22 cellular contexts compared by ENCODE assay signal in genomic region chr1:67701876-67702275, GRCh38.
"Had no signal": no experiment of that assay in that cellular context is flagged by ENCODE, and none has a peak within 500 bp of the region (broad histone marks: within the 10 kb centered on the region; RNA-seq: fewer than 3 reads in every experiment).

No MANE protein-coding gene starts in this region.

- H3K4me1 ChIP-seq: left lung, lower lobe of right lung, pancreas, prostate gland, suprapubic skin, uterus had no signal

- H3K36me3 ChIP-seq: left lung, prostate gland, uterus had no signal

- FAIRE-seq: pancreas, small intestine had no signal

- ATAC-seq: left colon; left lung; lower lobe of right lung; naive thymus-derived CD8-positive, alpha-beta T cell had no signal

- H3K27ac ChIP-seq: left lung, lower lobe of right lung, pancreas, prostate gland, sigmoid colon, spleen, suprapubic skin, thoracic aorta, tibial artery had no signal

- H3K4me3 ChIP-seq: left lung, lower lobe of right lung, pancreas, prostate gland, sigmoid colon, spleen, suprapubic skin, thoracic aorta, tibial artery, uterus had no signal

- DNase-seq: immature natural killer cell; kidney; left colon; left lung; lower lobe of right lung; mammary epithelial cell; naive thymus-derived CD8-positive, alpha-beta T cell; nucleus accumbens; pancreas; posterior cingulate gyrus; retina; right cardiac atrium; sigmoid colon; small intestine; spleen; stimulated activated CD4-positive, alpha-beta T cell treated with anti-CD3 and anti-CD28 coated beads, Interleukin-4, amount 100 ng/mL, for 24 hours; stimulated activated naive CD4-positive, alpha-beta T cell; tibial artery; uterus had no signal

- H3K27me3 ChIP-seq: left lung, pancreas, sigmoid colon, spleen, suprapubic skin, tibial artery, uterus had no signal

- H3K9me3 ChIP-seq: left lung, lower lobe of right lung, pancreas, prostate gland, sigmoid colon, spleen, suprapubic skin, thoracic aorta, tibial artery, uterus had no signal
